In genomic region chr12:546920-547845, GRCh38 we compare ENCODE assay signal across 9 cellular contexts.
A peak's percentile ranks its signal among the peaks of the same experiment; 100 is the strongest.
DNase-seq lines count a peak whose midpoint lies in the region; ATAC-seq, FAIRE-seq and TF ChIP-seq lines count a peak whose summit lies in the region.
"Had no signal": no experiment of that assay in that cellular context is flagged by ENCODE, and none has a peak within 500 bp of the region (broad histone marks: within the 10 kb centered on the region; RNA-seq: fewer than 3 reads in every experiment).

No MANE protein-coding gene starts in this region.

- TF ChIP-seq CTCF in WERI-Rb-1 (IDR thresholded peaks at IDR 0.05; ENCODE audit: low read depth, low read length), result peak; percentile 95
- TF ChIP-seq CTCF in kidney (IDR thresholded peaks at IDR 0.05; ENCODE audit: borderline replicate concordance, extremely low read depth, insufficient read depth), result peak; percentile 98

- H3K36me3 ChIP-seq in WERI-Rb-1, result no peaks in the 10 kb centered on the region; the same call in 1 of the 2 replicates
- H3K36me3 ChIP-seq in kidney (ENCODE audit: control insufficient read depth in 1 of 2, insufficient read depth in 2 of 2, low read length in 2 of 2), result no peaks in the 10 kb centered on the region

- H3K27ac ChIP-seq in WERI-Rb-1 (no peak overlapping the region), kidney (ENCODE audit: low read depth in 2 of 2, low read length in 2 of 2) (no peak overlapping the region)
- H3K27ac ChIP-seq: skin epidermis had no signal

- H3K9me3 ChIP-seq in WERI-Rb-1 (ENCODE audit: severe bottlenecking), result no peaks in the 10 kb centered on the region
- no peaks in the 10 kb centered on the region for H3K9me3 ChIP-seq in kidney (ENCODE audit: control insufficient read depth in 1 of 2, low read length in 2 of 2)

- intact Hi-C loops in kidney (cut with DNase I), result loop anchor here (5.0 kb wide), 1 partner anchor 95 kb away; no protein-coding TSS in a partner anchor

- no peaks in the 10 kb centered on the region for H3K27me3 ChIP-seq in WERI-Rb-1 (ENCODE audit: insufficient read depth, low read depth, severe bottlenecking)

- in situ Hi-C loops in T47D (cut with HindIII; ENCODE audit: low pct_unique_long_range_greater_than_20kb, low sequenced_read_pairs), result no loop called here

- no peaks in the 10 kb centered on the region for H3K4me1 ChIP-seq in kidney (ENCODE audit: control insufficient read depth in 1 of 2, insufficient read depth in 1 of 2, low read depth in 1 of 2, low read length in 2 of 2)

- no peak overlapping the region for H3K4me3 ChIP-seq in WERI-Rb-1 (ENCODE audit: low read depth, low read length)
- H3K4me3 ChIP-seq in kidney (ENCODE audit: low read length in 2 of 2), result no peak overlapping the region
- H3K4me3 ChIP-seq: skin epidermis had no signal

- no peak for FAIRE-seq in kidney (lab: Jason Lieb, UNC)

- no peak for ATAC-seq in GM18870 (IDR thresholded peaks at IDR 0.05; ENCODE audit: unreplicated experiment)

- no peak overlapping the region for H3K9ac ChIP-seq in kidney (ENCODE audit: low read length in 2 of 2)

- DNase-seq in NK-92 treated with Interleukin-12 subunit alpha and Interleukin-12 subunit beta, amount 100 ng/mL, for 24 hours (lab: John Stamatoyannopoulos, UW), result peak; percentile 11
- DNase-seq in NK-92 (lab: John Stamatoyannopoulos, UW; ENCODE audit: unreplicated experiment) (no peak), NCI-H128 (lab: John Stamatoyannopoulos, UW; ENCODE audit: unreplicated experiment) (peak; percentile 28), WERI-Rb-1 (peak; percentile 73), T47D (ENCODE audit: low read depth in 1 of 2, low spot score in 1 of 2) (peak; percentile 75 to 83), kidney (peak; percentile 88)
- DNase-seq in stimulated activated CD4-positive, alpha-beta T cell treated with anti-CD3 and anti-CD28 coated beads, Interleukin-2, amount 100 ng/mL, for 24 hours, result peak; percentile 78 to 80
